ENCODE assay signal across 20 cellular contexts in genomic region chr14:21326972-21327371, GRCh38. TPM values are rescaled to one million over a fixed set of nuclear protein-coding genes. Genes with fewer than 3 reads are reported as not detected.
"Had no signal": no experiment of that assay in that cellular context is flagged by ENCODE, and none has a peak within 500 bp of the region (broad histone marks: within the 10 kb centered on the region; RNA-seq: fewer than 3 reads in every experiment).

No MANE protein-coding gene starts in this region.

- DNase-seq: activated CD4-positive, alpha-beta memory T cell treated with anti-CD3 and anti-CD28 coated beads for 36 hours; activated CD4-positive, alpha-beta T cell treated with anti-CD3 and anti-CD28 coated beads for 36 hours; activated CD8-positive, alpha-beta memory T cell treated with anti-CD3 and anti-CD28 coated beads, Interleukin-2, amount 10 ng/mL, durations not matched to agents 7 days and 5 days; activated naive CD4-positive, alpha-beta T cell treated with anti-CD3 and anti-CD28 coated beads for 36 hours; activated T-cell treated with anti-CD3 and anti-CD28 coated beads, Interleukin-2, amount 50 U/mL, for 1 hour; caudate nucleus; effector CD4-positive, alpha-beta T cell; esophagus squamous epithelium; gastrocnemius medialis; heart left ventricle; immature natural killer cell; lower lobe of right lung; right cardiac atrium; stimulated activated naive CD8-positive, alpha-beta T cell treated with anti-CD3 and anti-CD28 coated beads, Interleukin-15, amount 100 ng/mL, for 72 hours had no signal

- H3K4me1 Mint-ChIP-seq: activated CD4-positive, alpha-beta T cell treated with anti-CD3 and anti-CD28 coated beads for 36 hours; activated CD8-positive, alpha-beta memory T cell treated with anti-CD3 and anti-CD28 coated beads, Interleukin-2, amount 10 ng/mL, durations not matched to agents 7 days and 5 days; immature natural killer cell; nephron; stimulated activated naive CD8-positive, alpha-beta T cell treated with anti-CD3 and anti-CD28 coated beads, Interleukin-15, amount 100 ng/mL, for 72 hours had no signal

- H3K27me3 ChIP-seq: esophagus squamous epithelium, gastrocnemius medialis, heart left ventricle had no signal

- H3K9me3 Mint-ChIP-seq: activated CD4-positive, alpha-beta memory T cell treated with anti-CD3 and anti-CD28 coated beads for 36 hours; activated naive CD4-positive, alpha-beta T cell treated with anti-CD3 and anti-CD28 coated beads for 36 hours; activated T-helper 2 cell treated with anti-CD3 and anti-CD28 coated beads, Interferon-gamma antibody, Interleukin-2, Interleukin-4, amounts not matched to agents 10 μg/mL and 5 μg/mL and 100 μg/mL, durations not matched to agents 14 hours and 24 hours and 36 hours; immature natural killer cell; nephron; stimulated activated naive CD8-positive, alpha-beta T cell treated with anti-CD3 and anti-CD28 coated beads, Interleukin-15, amount 100 ng/mL, for 72 hours; type B pancreatic cell had no signal

- H3K4me1 ChIP-seq: esophagus squamous epithelium, gastrocnemius medialis, lower lobe of right lung had no signal

- H3K36me3 ChIP-seq: esophagus squamous epithelium, gastrocnemius medialis, heart left ventricle, lower lobe of right lung had no signal

- H3K4me3 Mint-ChIP-seq: activated CD4-positive, alpha-beta memory T cell treated with anti-CD3 and anti-CD28 coated beads for 36 hours; activated CD4-positive, alpha-beta T cell treated with anti-CD3 and anti-CD28 coated beads for 36 hours; activated CD8-positive, alpha-beta memory T cell treated with anti-CD3 and anti-CD28 coated beads, Interleukin-2, amount 10 ng/mL, durations not matched to agents 7 days and 5 days; activated naive CD4-positive, alpha-beta T cell treated with anti-CD3 and anti-CD28 coated beads for 36 hours; immature natural killer cell; nephron; stimulated activated naive CD8-positive, alpha-beta T cell treated with anti-CD3 and anti-CD28 coated beads, Interleukin-15, amount 100 ng/mL, for 72 hours; type B pancreatic cell had no signal

- H3K27ac Mint-ChIP-seq: activated CD4-positive, alpha-beta memory T cell treated with anti-CD3 and anti-CD28 coated beads for 36 hours; activated CD4-positive, alpha-beta T cell treated with anti-CD3 and anti-CD28 coated beads for 36 hours; activated CD8-positive, alpha-beta memory T cell treated with anti-CD3 and anti-CD28 coated beads, Interleukin-2, amount 10 ng/mL, durations not matched to agents 7 days and 5 days; activated naive CD4-positive, alpha-beta T cell treated with anti-CD3 and anti-CD28 coated beads for 36 hours; activated T-helper 2 cell treated with anti-CD3 and anti-CD28 coated beads, Interferon-gamma antibody, Interleukin-2, Interleukin-4, amounts not matched to agents 10 μg/mL and 5 μg/mL and 100 μg/mL, durations not matched to agents 14 hours and 24 hours and 36 hours; immature natural killer cell; nephron; progenitor cell of endocrine pancreas; stimulated activated naive CD8-positive, alpha-beta T cell treated with anti-CD3 and anti-CD28 coated beads, Interleukin-15, amount 100 ng/mL, for 72 hours; type B pancreatic cell had no signal

- H3K4me3 ChIP-seq: coronary artery, esophagus squamous epithelium, gastrocnemius medialis, heart left ventricle, lower lobe of right lung had no signal

- H3K27ac ChIP-seq: coronary artery, esophagus squamous epithelium, gastrocnemius medialis, heart left ventricle, lower lobe of right lung had no signal

- H3K36me3 Mint-ChIP-seq: activated CD4-positive, alpha-beta memory T cell treated with anti-CD3 and anti-CD28 coated beads for 36 hours; activated CD8-positive, alpha-beta memory T cell treated with anti-CD3 and anti-CD28 coated beads, Interleukin-2, amount 10 ng/mL, durations not matched to agents 7 days and 5 days; immature natural killer cell; type B pancreatic cell had no signal

- ATAC-seq: activated CD4-positive, alpha-beta T cell treated with anti-CD3 and anti-CD28 coated beads for 36 hours; activated CD8-positive, alpha-beta memory T cell treated with anti-CD3 and anti-CD28 coated beads, Interleukin-2, amount 10 ng/mL, durations not matched to agents 7 days and 5 days; gastrocnemius medialis; heart left ventricle; lower lobe of right lung; right cardiac atrium; stimulated activated naive CD8-positive, alpha-beta T cell treated with anti-CD3 and anti-CD28 coated beads, Interleukin-15, amount 100 ng/mL, for 72 hours had no signal

- H3K9me3 ChIP-seq: esophagus squamous epithelium, gastrocnemius medialis, heart left ventricle, lower lobe of right lung had no signal

- H3K27me3 Mint-ChIP-seq: stimulated activated naive CD8-positive, alpha-beta T cell treated with anti-CD3 and anti-CD28 coated beads, Interleukin-15, amount 100 ng/mL, for 72 hours had no signal

RNA-seq across cellular contexts. Expression of gene RPGRIP1, which starts 47.1 kb away (rescaled TPM):
- total RNA-seq: activated CD8-positive, alpha-beta memory T cell treated with anti-CD3 and anti-CD28 coated beads, Interleukin-2, amount 10 ng/mL, durations not matched to agents 7 days and 5 days; activated naive CD4-positive, alpha-beta T cell treated with anti-CD3 and anti-CD28 coated beads for 36 hours; activated T-helper 2 cell treated with anti-CD3 and anti-CD28 coated beads, Interferon-gamma antibody, Interleukin-2, Interleukin-4, amounts not matched to agents 10 μg/mL and 5 μg/mL and 100 μg/mL, durations not matched to agents 14 hours and 24 hours and 36 hours; esophagus squamous epithelium; gastrocnemius medialis; temporal lobe had no signal
